ENCODE assay signal across 8 cellular contexts in the genomic region with DNA sequence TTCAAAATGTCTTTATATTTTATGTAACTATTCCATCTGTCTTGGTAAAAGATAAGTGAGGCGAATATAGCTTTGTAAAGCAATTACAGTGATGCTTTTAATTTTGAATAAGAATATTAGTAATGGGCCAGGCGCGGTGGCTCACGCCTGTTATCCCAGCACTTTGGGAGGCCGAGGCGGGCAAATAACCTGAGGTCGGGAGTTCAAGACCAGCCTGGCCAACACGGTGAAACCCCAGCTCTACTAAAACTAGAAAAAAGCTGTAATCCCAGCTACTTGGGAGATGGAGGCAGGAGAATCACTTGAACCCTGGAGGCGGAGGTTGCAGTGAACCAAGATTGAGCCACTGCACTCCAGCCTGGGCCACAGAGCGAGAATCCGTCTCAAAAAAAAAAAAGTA. TPM values are rescaled to one million over a fixed set of nuclear protein-coding genes. Genes with fewer than 3 reads are reported as not detected.
DNase-seq lines count a peak whose midpoint lies in the region; TF ChIP-seq lines count a peak whose summit lies in the region.
"Not testable (repeated sequence)": the region's sequence is repeated elsewhere in the genome, so short reads cannot be mapped to it uniquely, and the experiment has no call there.

No MANE protein-coding gene starts in this region.

- H3K79me1 ChIP-seq in mesenchymal stem cell (replicated peaks; ENCODE audit: low read length, poor library complexity, severe bottlenecking), result not testable (repeated sequence)

- not testable (repeated sequence) for H2BK12ac ChIP-seq in mesenchymal stem cell (ENCODE audit: low read length in 2 of 2)

- intact Hi-C loops in Calu3 (cut with micrococcal nuclease; ENCODE audit: unreplicated experiment); MCF 10A (cut with micrococcal nuclease): not testable (repeated sequence)
- intact Hi-C loops in activated CD4-positive, alpha-beta T cell treated with anti-CD3 and anti-CD28 coated beads, Interleukin-2, amount 10 ng/mL, durations not matched to agents 24 days and 14 days (cut with micrococcal nuclease), result loop anchor here (10.0 kb wide), 1 partner anchor 1442 kb away; the partner anchor contains the start of gene CNOT2

- not testable (repeated sequence) for H3K4ac ChIP-seq in mesenchymal stem cell (ENCODE audit: low read depth in 1 of 2, low read length in 2 of 2)

- H2BK120ac ChIP-seq in mesenchymal stem cell (ENCODE audit: low read depth, low read length), result not testable (repeated sequence)

- H3K36me3 Mint-ChIP-seq in Calu3 (ENCODE audit: insufficient read depth, unreplicated experiment), result peaks cover 16% of the 10 kb centered on the region
- H3K36me3 Mint-ChIP-seq in activated CD4-positive, alpha-beta T cell treated with anti-CD3 and anti-CD28 coated beads, Interleukin-2, amount 10 ng/mL, durations not matched to agents 24 days and 14 days (ENCODE audit: low read depth); MCF 10A (ENCODE audit: insufficient read depth, unreplicated experiment): not testable (repeated sequence)

- not testable (repeated sequence) for BruUV-seq in Calu3 (replicated peaks; lab: Mats Ljungman, UMichigan); MCF 10A (replicated peaks; lab: Mats Ljungman, UMichigan)

- peak overlapping the region; percentile 81 for H3K9ac ChIP-seq in Loucy (ENCODE audit: low read depth, low read length, poor library complexity, severe bottlenecking)
- H3K9ac ChIP-seq in mesenchymal stem cell (ENCODE audit: low read length), result peak overlapping the region; percentile 91

- H3K36me3 ChIP-seq in Loucy (ENCODE audit: insufficient read depth, low read length); mesenchymal stem cell (ENCODE audit: control insufficient read depth in 1 of 2, insufficient read depth in 2 of 2, low read depth in 1 of 2, low read length in 2 of 2); urinary bladder (ENCODE audit: insufficient read depth): not testable (repeated sequence)

- not testable (repeated sequence) for H3K4me1 Mint-ChIP-seq in Calu3 (ENCODE audit: low read depth, unreplicated experiment)
- peaks cover 12% of the 10 kb centered on the region for H3K4me1 Mint-ChIP-seq in activated CD4-positive, alpha-beta T cell treated with anti-CD3 and anti-CD28 coated beads, Interleukin-2, amount 10 ng/mL, durations not matched to agents 24 days and 14 days
- peaks cover 21% of the 10 kb centered on the region for H3K4me1 Mint-ChIP-seq in MCF 10A (ENCODE audit: insufficient read depth, unreplicated experiment)

- H2BK15ac ChIP-seq in mesenchymal stem cell (ENCODE audit: low read depth, poor library complexity, severe bottlenecking), result not testable (repeated sequence)

- not testable (repeated sequence) for H3K27ac Mint-ChIP-seq in Calu3 (ENCODE audit: unreplicated experiment); activated CD4-positive, alpha-beta T cell treated with anti-CD3 and anti-CD28 coated beads, Interleukin-2, amount 10 ng/mL, durations not matched to agents 24 days and 14 days
- peak overlapping the region; percentile 76 for H3K27ac Mint-ChIP-seq in MCF 10A (ENCODE audit: low read depth, unreplicated experiment)

- H4K91ac ChIP-seq in mesenchymal stem cell (ENCODE audit: low read length), result not testable (repeated sequence)

- H3K4me3 Mint-ChIP-seq in Calu3 (ENCODE audit: low read depth, unreplicated experiment) (peak overlapping the region; percentile 85), MCF 10A (ENCODE audit: unreplicated experiment) (peak overlapping the region; percentile 87)
- H3K4me3 Mint-ChIP-seq in activated CD4-positive, alpha-beta T cell treated with anti-CD3 and anti-CD28 coated beads, Interleukin-2, amount 10 ng/mL, durations not matched to agents 24 days and 14 days, result peak overlapping the region; percentile 37

- H3K4me2 ChIP-seq in Loucy (ENCODE audit: low read depth, low read length, poor library complexity, severe bottlenecking) (peak overlapping the region; percentile 80), mesenchymal stem cell (ENCODE audit: low read length, poor library complexity, severe bottlenecking) (peak overlapping the region; percentile 63)

- H4K20me1 ChIP-seq in Loucy (ENCODE audit: insufficient read depth, low read length, poor library complexity, severe bottlenecking), result not testable (repeated sequence)

- not testable (repeated sequence) for H3K27me3 ChIP-seq in Loucy (ENCODE audit: insufficient read depth, low read length, poor library complexity, severe bottlenecking); mesenchymal stem cell (ENCODE audit: control insufficient read depth in 1 of 2, insufficient read depth in 1 of 2, low read length in 2 of 2)

- H3K14ac ChIP-seq in mesenchymal stem cell (ENCODE audit: low read length in 2 of 2), result not testable (repeated sequence)

- not testable (repeated sequence) for TF ChIP-seq CTCF in Calu3 (IDR thresholded peaks at IDR 0.05; ENCODE audit: unreplicated experiment); Loucy (conservative IDR thresholded peaks at IDR 0.05; ENCODE audit: low read length); MCF 10A (IDR thresholded peaks at IDR 0.05; ENCODE audit: unreplicated experiment); fibroblast of pulmonary artery (IDR thresholded peaks at IDR 0.05; ENCODE audit: low read length, missing control alignments); retinal pigment epithelial cell (conservative IDR thresholded peaks at IDR 0.05; ENCODE audit: low read depth, low read length)

- not testable (repeated sequence) for H3K23ac ChIP-seq in mesenchymal stem cell (ENCODE audit: low read length in 2 of 2)

- H3K9me2 ChIP-seq in Loucy (replicated peaks; ENCODE audit: low read depth, low read length), result not testable (repeated sequence)

- H2AK5ac ChIP-seq in mesenchymal stem cell (ENCODE audit: low read length, severe bottlenecking), result not testable (repeated sequence)

- H2BK5ac ChIP-seq in mesenchymal stem cell (ENCODE audit: low read depth, low read length, poor library complexity, severe bottlenecking), result not testable (repeated sequence)

- H3K27ac ChIP-seq in mesenchymal stem cell (ENCODE audit: low read length, poor library complexity, severe bottlenecking), result not testable (repeated sequence)
- H3K27ac ChIP-seq in urinary bladder (ENCODE audit: low read depth), result peak overlapping the region; percentile 1

- DNase-seq in Calu3; activated CD4-positive, alpha-beta T cell treated with anti-CD3 and anti-CD28 coated beads, Interleukin-2, amount 10 ng/mL, durations not matched to agents 24 days and 14 days; MCF 10A (ENCODE audit: unreplicated experiment); fibroblast of pulmonary artery (ENCODE audit: low read depth); mesenchymal stem cell; retinal pigment epithelial cell (ENCODE audit: low read depth): not testable (repeated sequence)

- not testable (repeated sequence) for H3K9me3 ChIP-seq in Loucy (ENCODE audit: insufficient read depth, low read depth, low read length); mesenchymal stem cell (ENCODE audit: control insufficient read depth, low read length)

- POLR2A ChIA-PET in MCF 10A (lab: Yijun Ruan, JAX), result interaction anchor here (0.6 to 7.9 kb wide), 12 partner anchors 9 to 153 kb away, joined by 3 to 248 read pairs (median 10); partner anchors contain the start of genes RAB21, THAP2 and ZFC3H1

- H3K27me3 Mint-ChIP-seq in Calu3 (ENCODE audit: unreplicated experiment); activated CD4-positive, alpha-beta T cell treated with anti-CD3 and anti-CD28 coated beads, Interleukin-2, amount 10 ng/mL, durations not matched to agents 24 days and 14 days; MCF 10A (ENCODE audit: insufficient read depth, unreplicated experiment): not testable (repeated sequence)

- H3K79me2 ChIP-seq in Loucy (ENCODE audit: insufficient read depth, low read length), result peaks cover 31% of the 10 kb centered on the region

- CTCF ChIA-PET in Calu3 (lab: Charles Lee), result interaction anchor here (1.3 to 1.7 kb wide), 2 partner anchors 9 to 50 kb away, joined by 3 read pairs; no protein-coding TSS in a partner anchor
- CTCF ChIA-PET in MCF 10A (lab: Yijun Ruan, JAX), result interaction anchor here (0.6 to 6.7 kb wide), 12 partner anchors 9 to 272 kb away, joined by 3 to 226 read pairs (median 15); partner anchors contain the start of genes RAB21, THAP2 and ZFC3H1

- H3K4me3 ChIP-seq in Loucy (ENCODE audit: low read length, poor library complexity, severe bottlenecking) (peak overlapping the region; percentile 96), fibroblast of pulmonary artery (replicated peaks; ENCODE audit: low read depth, low read length) (peak overlapping the region; percentile 82), mesenchymal stem cell (ENCODE audit: insufficient read depth in 1 of 2, low read depth in 1 of 2, low read length in 2 of 2) (peak overlapping the region in 1 of 2 experiments; percentile 85), retinal pigment epithelial cell (ENCODE audit: low read length) (peak overlapping the region; percentile 82)
- H3K4me3 ChIP-seq in urinary bladder (ENCODE audit: low read depth, low read length), result not testable (repeated sequence)

- WGBS in mesenchymal stem cell, result 91% methylated on average over 8 of the region's 11 CpGs
- WGBS in urinary bladder, result 72% methylated on average over 11 of the region's 11 CpGs

- H2AFZ ChIP-seq in Loucy (ENCODE audit: low read length); mesenchymal stem cell (ENCODE audit: low read depth, low read length): not testable (repeated sequence)

- not testable (repeated sequence) for H3K9me3 Mint-ChIP-seq in Calu3 (ENCODE audit: low read depth, unreplicated experiment); activated CD4-positive, alpha-beta T cell treated with anti-CD3 and anti-CD28 coated beads, Interleukin-2, amount 10 ng/mL, durations not matched to agents 24 days and 14 days; MCF 10A (ENCODE audit: unreplicated experiment)

- not testable (repeated sequence) for H3F3A ChIP-seq in Loucy (ENCODE audit: low read depth)

- H4K8ac ChIP-seq in mesenchymal stem cell (ENCODE audit: low read length), result not testable (repeated sequence)

- H3K4me1 ChIP-seq in Loucy (ENCODE audit: insufficient read depth, low read length, poor library complexity, severe bottlenecking), result peaks cover 46% of the 10 kb centered on the region
- H3K4me1 ChIP-seq in mesenchymal stem cell (ENCODE audit: control insufficient read depth, insufficient read depth, low read depth, low read length); urinary bladder (ENCODE audit: insufficient read depth): not testable (repeated sequence)

- H3K18ac ChIP-seq in mesenchymal stem cell (ENCODE audit: low read depth in 1 of 2, low read length in 2 of 2), result not testable (repeated sequence)

RNA-seq across cellular contexts. Expression of gene TMEM19, which starts 1.3 kb away (rescaled TPM):
- total RNA-seq in Calu3 (2022) (20.6 and 29.6 TPM in 2 replicates), MCF 10A (2022) (7.2 and 7.3 TPM in 2 replicates), urinary bladder (42.0 TPM)
- 10.2 and 13.5 TPM in 2 replicates for total RNA-seq in activated CD4-positive, alpha-beta T cell treated with anti-CD3 and anti-CD28 coated beads, Interleukin-2, amount 10 ng/mL, durations not matched to agents 24 days and 14 days
- polyA plus RNA-seq in mesenchymal stem cell (2013, experiment 1 of 2), result 10.7 TPM
- polyA plus RNA-seq in mesenchymal stem cell (2013, experiment 2 of 2), result 11.2 TPM
- 13.5 TPM for polyA plus RNA-seq in urinary bladder

RNA-seq across cellular contexts. Expression of gene THAP2, which starts 23.1 kb away (rescaled TPM):
- total RNA-seq in Calu3 (2022), result 8.3 and 9.6 TPM in 2 replicates
- total RNA-seq in activated CD4-positive, alpha-beta T cell treated with anti-CD3 and anti-CD28 coated beads, Interleukin-2, amount 10 ng/mL, durations not matched to agents 24 days and 14 days, result 5.7 and 6.9 TPM in 2 replicates
- 12.6 and 13.0 TPM in 2 replicates for total RNA-seq in MCF 10A (2022)
- 3.4 TPM for polyA plus RNA-seq in mesenchymal stem cell (2013, experiment 1 of 2)
- 2.9 TPM for polyA plus RNA-seq in mesenchymal stem cell (2013, experiment 2 of 2)
- total RNA-seq in urinary bladder, result 15.9 TPM
- polyA plus RNA-seq in urinary bladder, result 3.1 TPM

RNA-seq across cellular contexts. Expression of gene ZFC3H1, which starts 23.5 kb away (rescaled TPM):
- total RNA-seq in Calu3 (2022) (64.0 and 66.6 TPM in 2 replicates), MCF 10A (2022) (55.3 and 55.8 TPM in 2 replicates), urinary bladder (109 TPM)
- total RNA-seq in activated CD4-positive, alpha-beta T cell treated with anti-CD3 and anti-CD28 coated beads, Interleukin-2, amount 10 ng/mL, durations not matched to agents 24 days and 14 days, result 63.3 and 64.6 TPM in 2 replicates
- 22.4 TPM for polyA plus RNA-seq in mesenchymal stem cell (2013, experiment 1 of 2)
- polyA plus RNA-seq in mesenchymal stem cell (2013, experiment 2 of 2), result 20.2 TPM
- 16.9 TPM for polyA plus RNA-seq in urinary bladder

Comparison
In these comparisons a context has a peak if more than half of its experiments do, and no peak if none do; other contexts are left out.
1. H3K4me3 Mint-ChIP-seq: peak in every context shown above with its lines; median percentile 87 in MCF 10A; 85 in Calu3; 37 in activated CD4-positive, alpha-beta T cell treated with anti-CD3 and anti-CD28 coated beads, Interleukin-2, amount 10 ng/mL, durations not matched to agents 24 days and 14 days.